ENCODE assay signal across 25 cellular contexts in genomic region chr3:15289661-15290060, GRCh38. TPM values are rescaled to one million over a fixed set of nuclear protein-coding genes. Genes with fewer than 3 reads are reported as not detected.
A peak's percentile ranks its signal among the peaks of the same experiment; 100 is the strongest.
DNase-seq lines count a peak whose midpoint lies in the region; ATAC-seq and FAIRE-seq lines count a peak whose summit lies in the region.
"Had no signal": no experiment of that assay in that cellular context is flagged by ENCODE, and none has a peak within 500 bp of the region (broad histone marks: within the 10 kb centered on the region; RNA-seq: fewer than 3 reads in every experiment).

No MANE protein-coding gene starts in this region.

- POLR2A ChIA-PET in activated CD4-positive, alpha-beta memory T cell treated with anti-CD3 and anti-CD28 coated beads, Interleukin-2, amount 10 ng/mL, durations not matched to agents 7 days and 5 days (lab: Charles Lee) = interaction anchor here (1.3 to 5.7 kb wide), 6 partner anchors 11 to 21 kb away, joined by 3 to 44 read pairs (median 20); no protein-coding TSS in a partner anchor
- POLR2A ChIA-PET in naive thymus-derived CD4-positive, alpha-beta T cell (lab: Charles Lee) = interaction anchor here (1.0 to 1.6 kb wide), 5 partner anchors 13 to 76 kb away, joined by 3 to 5 read pairs (median 3); no protein-coding TSS in a partner anchor

- H3K4me1 ChIP-seq in naive thymus-derived CD4-positive, alpha-beta T cell (ENCODE audit: control insufficient read depth in 2 of 2, insufficient read depth in 2 of 2, low read length in 2 of 2) = peaks cover 58 to 62% of the 10 kb centered on the region in 2 donors

- ATAC-seq in stimulated activated naive CD8-positive, alpha-beta T cell treated with anti-CD3 and anti-CD28 coated beads, Interleukin-15, Interleukin-2, amounts not matched to agents 100 U/mL and 50 U/mL, for 24 hours = no peak
- no peak for ATAC-seq in naive thymus-derived CD4-positive, alpha-beta T cell
- no peak for ATAC-seq in GM18861 (IDR thresholded peaks at IDR 0.05; ENCODE audit: unreplicated experiment)
- ATAC-seq: gastroesophageal sphincter, PC-3, right lobe of liver had no signal

- no peaks in the 10 kb centered on the region for H3K9me3 ChIP-seq in naive thymus-derived CD4-positive, alpha-beta T cell (ENCODE audit: control insufficient read depth in 2 of 3, low read length in 3 of 3)
- H3K9me3 ChIP-seq: Caco-2, esophagus muscularis mucosa, gastroesophageal sphincter, ovary had no signal

- no peak overlapping the region for H3K4me3 Mint-ChIP-seq in stimulated activated naive CD8-positive, alpha-beta T cell treated with anti-CD3 and anti-CD28 coated beads, Interleukin-15, Interleukin-2, amounts not matched to agents 100 ng/mL and 50 ng/mL, for 24 hours
- no peak overlapping the region for H3K4me3 Mint-ChIP-seq in activated CD4-positive, alpha-beta memory T cell treated with anti-CD3 and anti-CD28 coated beads, Interleukin-2, amount 10 ng/mL, durations not matched to agents 7 days and 5 days
- peak overlapping the region in 9 of 10 donors; percentile 29 to 67 (median 46) for H3K4me3 Mint-ChIP-seq in naive thymus-derived CD4-positive, alpha-beta T cell

- H3K36me3 ChIP-seq in naive thymus-derived CD4-positive, alpha-beta T cell (ENCODE audit: control insufficient read depth in 2 of 3, insufficient read depth in 3 of 3, low read length in 3 of 3) = peaks cover 0 to 10% (median 0%) of the 10 kb centered on the region in 3 experiments
- H3K36me3 ChIP-seq: esophagus muscularis mucosa, gastroesophageal sphincter, ovary, right lobe of liver had no signal

- H3K9me3 Mint-ChIP-seq in stimulated activated naive CD8-positive, alpha-beta T cell treated with anti-CD3 and anti-CD28 coated beads, Interleukin-15, Interleukin-2, amounts not matched to agents 100 ng/mL and 50 ng/mL, for 24 hours = no peaks in the 10 kb centered on the region
- H3K9me3 Mint-ChIP-seq in activated CD4-positive, alpha-beta memory T cell treated with anti-CD3 and anti-CD28 coated beads, Interleukin-2, amount 10 ng/mL, durations not matched to agents 7 days and 5 days = no peaks in the 10 kb centered on the region
- peaks cover 0 to 2% (median 0%) of the 10 kb centered on the region in 11 donors for H3K9me3 Mint-ChIP-seq in naive thymus-derived CD4-positive, alpha-beta T cell

- CTCF ChIA-PET in activated CD4-positive, alpha-beta memory T cell treated with anti-CD3 and anti-CD28 coated beads, Interleukin-2, amount 10 ng/mL, durations not matched to agents 7 days and 5 days (lab: Charles Lee) = interaction anchor here (0.8 to 4.1 kb wide), 3 partner anchors 15 to 42 kb away, joined by 3 to 24 read pairs (median 3); partner anchors contain the start of gene SH3BP5
- CTCF ChIA-PET in naive thymus-derived CD4-positive, alpha-beta T cell (lab: Charles Lee) = interaction anchor here (1.3 kb wide), 1 partner anchor 11 kb away, joined by 6 read pairs; no protein-coding TSS in a partner anchor

- no peaks in the 10 kb centered on the region for H3K27me3 Mint-ChIP-seq in stimulated activated naive CD8-positive, alpha-beta T cell treated with anti-CD3 and anti-CD28 coated beads, Interleukin-15, Interleukin-2, amounts not matched to agents 100 ng/mL and 50 ng/mL, for 24 hours
- H3K27me3 Mint-ChIP-seq in activated CD4-positive, alpha-beta memory T cell treated with anti-CD3 and anti-CD28 coated beads, Interleukin-2, amount 10 ng/mL, durations not matched to agents 7 days and 5 days = no peaks in the 10 kb centered on the region
- no peaks in the 10 kb centered on the region for H3K27me3 Mint-ChIP-seq in naive thymus-derived CD4-positive, alpha-beta T cell

- H3K36me3 Mint-ChIP-seq in stimulated activated naive CD8-positive, alpha-beta T cell treated with anti-CD3 and anti-CD28 coated beads, Interleukin-15, Interleukin-2, amounts not matched to agents 100 ng/mL and 50 ng/mL, for 24 hours (ENCODE audit: low read depth) = no peaks in the 10 kb centered on the region
- peaks cover 48% of the 10 kb centered on the region for H3K36me3 Mint-ChIP-seq in activated CD4-positive, alpha-beta memory T cell treated with anti-CD3 and anti-CD28 coated beads, Interleukin-2, amount 10 ng/mL, durations not matched to agents 7 days and 5 days (ENCODE audit: low read depth)
- peaks cover 0 to 48% (median 12%) of the 10 kb centered on the region in 5 donors for H3K36me3 Mint-ChIP-seq in naive thymus-derived CD4-positive, alpha-beta T cell

- peak overlapping the region; percentile 29 for H3K27ac Mint-ChIP-seq in stimulated activated naive CD8-positive, alpha-beta T cell treated with anti-CD3 and anti-CD28 coated beads, Interleukin-15, Interleukin-2, amounts not matched to agents 100 ng/mL and 50 ng/mL, for 24 hours
- H3K27ac Mint-ChIP-seq in activated CD4-positive, alpha-beta memory T cell treated with anti-CD3 and anti-CD28 coated beads, Interleukin-2, amount 10 ng/mL, durations not matched to agents 7 days and 5 days = peak overlapping the region; percentile 74
- H3K27ac Mint-ChIP-seq in naive thymus-derived CD4-positive, alpha-beta T cell = peak overlapping the region; percentile 47 to 94 (median 76)

- H3K4me3 ChIP-seq in naive thymus-derived CD4-positive, alpha-beta T cell (ENCODE audit: low read length) = no peak overlapping the region
- H3K4me3 ChIP-seq: esophagus muscularis mucosa, gastroesophageal sphincter, lung, ovary, right lobe of liver had no signal

- no peak for FAIRE-seq in RCC 7860 (lab: Jason Lieb, UNC)
- FAIRE-seq: kidney had no signal

- H3K27ac ChIP-seq in naive thymus-derived CD4-positive, alpha-beta T cell (ENCODE audit: low read depth, low read length) = no peak overlapping the region
- H3K27ac ChIP-seq: KMS-11, ovary, right lobe of liver had no signal

- H3K4me1 Mint-ChIP-seq in stimulated activated naive CD8-positive, alpha-beta T cell treated with anti-CD3 and anti-CD28 coated beads, Interleukin-15, Interleukin-2, amounts not matched to agents 100 ng/mL and 50 ng/mL, for 24 hours (ENCODE audit: low read depth) = peaks cover 63% of the 10 kb centered on the region
- H3K4me1 Mint-ChIP-seq in activated CD4-positive, alpha-beta memory T cell treated with anti-CD3 and anti-CD28 coated beads, Interleukin-2, amount 10 ng/mL, durations not matched to agents 7 days and 5 days = peaks cover 68% of the 10 kb centered on the region
- peaks cover 65 to 95% (median 87%) of the 10 kb centered on the region in 7 donors for H3K4me1 Mint-ChIP-seq in naive thymus-derived CD4-positive, alpha-beta T cell

- no peaks in the 10 kb centered on the region for H3K27me3 ChIP-seq in naive thymus-derived CD4-positive, alpha-beta T cell (ENCODE audit: control insufficient read depth in 2 of 2, insufficient read depth in 2 of 2, low read length in 2 of 2)
- H3K27me3 ChIP-seq: esophagus muscularis mucosa, gastroesophageal sphincter, ovary, right lobe of liver had no signal

- intact Hi-C loops in naive thymus-derived CD4-positive, alpha-beta T cell (cut with micrococcal nuclease) = no loop called here

- DNase-seq in stimulated activated naive CD8-positive, alpha-beta T cell treated with anti-CD3 and anti-CD28 coated beads, Interleukin-15, Interleukin-2, amounts not matched to agents 100 U/mL and 50 U/mL, for 24 hours = no peak
- no peak for DNase-seq in activated CD4-positive, alpha-beta memory T cell treated with anti-CD3 and anti-CD28 coated beads, Interleukin-2, amount 10 ng/mL, durations not matched to agents 7 days and 5 days
- no peak for DNase-seq in naive thymus-derived CD4-positive, alpha-beta T cell
- DNase-seq in RCC 7860 (ENCODE audit: low spot score) (no peak), AML-193 (lab: John Stamatoyannopoulos, UW) (no peak), DMS114 treated with DMSO at 0.1 percent for 48 hours (lab: John Stamatoyannopoulos, UW; ENCODE audit: unreplicated experiment) (no peak)
- DNase-seq: activated gamma-delta T cell treated with Interleukin-2 at 50 U/mL for 16 hours; Caco-2; caudate nucleus; effector CD4-positive, alpha-beta T cell; H7; kidney; NCI-H187 treated with DMSO at 0.1 percent for 48 hours; NCI-H2227 treated with DMSO at 0.1 percent for 48 hours; ovary; PC-3; right lobe of liver; SIG-M5; T-helper 9 cell had no signal

RNA-seq across cellular contexts. Expression of gene SH3BP5, which starts 42.7 kb away (rescaled TPM):
- 10 to 100 TPM; 39.0 to 40.9 TPM for total RNA-seq in activated CD4-positive, alpha-beta memory T cell treated with anti-CD3 and anti-CD28 coated beads, Interleukin-2, amount 10 ng/mL, durations not matched to agents 7 days and 5 days
- 10 to 100 TPM; 18.5 to 64.7 (median 39.5) TPM for total RNA-seq in naive thymus-derived CD4-positive, alpha-beta T cell
- polyA plus RNA-seq in naive thymus-derived CD4-positive, alpha-beta T cell = 10 to 100 TPM; 38.2 to 49.6 TPM

Comparison
In these comparisons a context has a peak if more than half of its experiments do, and no peak if none do; other contexts are left out.
1. H3K4me3 Mint-ChIP-seq: peak in naive thymus-derived CD4-positive, alpha-beta T cell (9 of 10); none in stimulated activated naive CD8-positive, alpha-beta T cell treated with anti-CD3 and anti-CD28 coated beads, Interleukin-15, Interleukin-2, amounts not matched to agents 100 ng/mL and 50 ng/mL, for 24 hours (single experiment) and activated CD4-positive, alpha-beta memory T cell treated with anti-CD3 and anti-CD28 coated beads, Interleukin-2, amount 10 ng/mL, durations not matched to agents 7 days and 5 days (single experiment).
2. Peak in every context shown above with its lines, with median percentiles within 50 percentile points of each other: H3K27ac Mint-ChIP-seq.